In genomic region chr16:15016354-15016753, GRCh38 we compare ENCODE assay signal across 1 cellular context.
A peak's percentile ranks its signal among the peaks of the same experiment; 100 is the strongest.
TF ChIP-seq lines count a peak whose summit lies in the region.

No MANE protein-coding gene starts in this region.

TF ChIP-seq in SK-N-SH, 30 proteins besides CTCF, POLR2A, EP300 and RAD21:
- TF ChIP-seq GATA2 (CRISPR knock-in tag; IDR thresholded peaks at IDR 0.05), result peak; percentile 72
